1 cellular context compared by ENCODE assay signal in the genomic region with DNA sequence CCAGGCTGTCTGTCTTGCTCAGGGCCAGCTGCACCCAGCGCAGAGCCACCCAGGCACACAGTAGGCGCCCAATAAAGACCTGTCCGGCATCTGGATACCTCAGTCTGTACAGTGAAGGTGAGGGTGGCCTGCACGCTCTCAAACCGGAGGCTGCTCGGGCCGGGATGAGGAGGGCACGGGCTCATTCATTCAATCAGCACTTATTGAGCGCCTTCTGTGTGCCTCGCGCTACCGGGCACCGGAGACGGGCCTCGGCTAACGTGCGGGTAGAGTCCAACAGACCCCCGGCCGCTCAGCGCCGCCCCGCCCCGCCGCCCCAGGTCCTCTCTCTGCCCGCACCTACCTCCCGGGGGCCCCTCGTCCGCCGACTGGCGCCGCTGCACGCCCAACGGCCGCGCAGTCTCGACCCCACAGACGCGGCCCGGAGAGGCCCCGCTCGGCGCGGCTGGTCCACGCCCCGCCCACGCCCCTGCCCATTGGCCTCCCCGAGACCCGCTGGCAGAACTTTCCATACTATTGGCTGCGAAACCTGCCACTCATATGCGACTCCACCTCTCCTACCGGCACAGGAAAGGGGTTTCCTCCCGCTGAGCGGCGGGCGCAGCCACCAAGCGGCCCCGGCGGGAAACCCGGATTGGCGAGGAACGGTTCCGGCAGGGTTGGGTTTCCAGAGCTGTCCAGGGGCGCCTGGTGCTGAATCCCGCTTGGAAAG.
TF ChIP-seq lines count a peak whose summit lies in the region.

Gene SLC39A3 (minus strand): TSS at position 416 of the 712 bp plus-strand sequence. CDS start 2,760 bp downstream, outside the sequence.

TF ChIP-seq in A549, 52 proteins besides CTCF, POLR2A, EP300 and RAD21 (continued from another document):
- TF ChIP-seq HMGXB4 (CRISPR knock-in tag; IDR thresholded peaks at IDR 0.05; ENCODE audit: borderline replicate concordance): no peak
- no peak for TF ChIP-seq HOXA7 (CRISPR knock-in tag; IDR thresholded peaks at IDR 0.05)
- no peak for TF ChIP-seq MYC (IDR thresholded peaks at IDR 0.05; ENCODE audit: borderline replicate concordance, low read length)
- no peak for TF ChIP-seq BCL3 (IDR thresholded peaks at IDR 0.05)
- TF ChIP-seq PBX3 (IDR thresholded peaks at IDR 0.05): peak; percentile 96
- peak; percentile 82 for TF ChIP-seq HOXB13 (CRISPR knock-in tag; IDR thresholded peaks at IDR 0.05; ENCODE audit: low read depth)
- TF ChIP-seq RCOR1 (IDR thresholded peaks at IDR 0.05; ENCODE audit: low read depth, low read length): no peak
- TF ChIP-seq CBX2 (IDR thresholded peaks at IDR 0.05; ENCODE audit: borderline replicate concordance, low read depth): no peak
- peak; percentile 16 for TF ChIP-seq ZFP36 (IDR thresholded peaks at IDR 0.05; ENCODE audit: borderline replicate concordance, partially characterized antibody)
- TF ChIP-seq RNF2 (IDR thresholded peaks at IDR 0.05; ENCODE audit: borderline replicate concordance, low read depth): no peak
- no peak for TF ChIP-seq NR3C1 (IDR thresholded peaks at IDR 0.05)
- TF ChIP-seq TP53 (CRISPR knock-in tag; IDR thresholded peaks at IDR 0.05): peak; percentile 57; the same call in 1 of the 2 replicates
- TF ChIP-seq ZSCAN20 (CRISPR knock-in tag; IDR thresholded peaks at IDR 0.05): peak; percentile 81; the same call in 1 of the 2 replicates
- TF ChIP-seq FOSB (CRISPR knock-in tag; IDR thresholded peaks at IDR 0.05): no peak
- TF ChIP-seq MAX (IDR thresholded peaks at IDR 0.05): peak; percentile 58; the same call in 1 of the 2 replicates
- TF ChIP-seq FOXS1 (CRISPR knock-in tag; IDR thresholded peaks at IDR 0.05): peak; percentile 95
- 0 out of 2 replicates have a peak, but pooled peaks have one; percentile 24 for TF ChIP-seq TFCP2L1 (CRISPR knock-in tag; IDR thresholded peaks at IDR 0.05)
- no peak for TF ChIP-seq KDM1A (IDR thresholded peaks at IDR 0.05; ENCODE audit: low read depth)
- no peak for TF ChIP-seq SMC3 (IDR thresholded peaks at IDR 0.05)
- no peak for TF ChIP-seq NFE2L2 (conservative IDR thresholded peaks at IDR 0.05; ENCODE audit: low read length)
- TF ChIP-seq E2F6 (IDR thresholded peaks at IDR 0.05; ENCODE audit: borderline replicate concordance, low read depth): no peak
- TF ChIP-seq CEBPB (IDR thresholded peaks at IDR 0.05): no peak
- no peak; the same call in 1 of the 2 replicates for TF ChIP-seq GATA3 (IDR thresholded peaks at IDR 0.05; ENCODE audit: borderline replicate concordance)
- no peak for TF ChIP-seq FOSL2 (IDR thresholded peaks at IDR 0.05)
- no peak for TF ChIP-seq FOSL2 (CRISPR knock-in tag; IDR thresholded peaks at IDR 0.05)
- TF ChIP-seq MAZ (IDR thresholded peaks at IDR 0.05; ENCODE audit: borderline replicate concordance, low read depth, low read length): 0 out of 2 replicates have a peak, but pooled peaks have one; percentile 43
- TF ChIP-seq, protein P1, sequence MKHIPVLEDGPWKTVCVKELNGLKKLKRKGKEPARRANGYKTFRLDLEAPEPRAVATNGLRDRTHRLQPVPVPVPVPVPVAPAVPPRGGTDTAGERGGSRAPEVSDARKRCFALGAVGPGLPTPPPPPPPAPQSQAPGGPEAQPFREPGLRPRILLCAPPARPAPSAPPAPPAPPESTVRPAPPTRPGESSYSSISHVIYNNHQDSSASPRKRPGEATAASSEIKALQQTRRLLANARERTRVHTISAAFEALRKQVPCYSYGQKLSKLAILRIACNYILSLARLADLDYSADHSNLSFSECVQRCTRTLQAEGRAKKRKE (CRISPR knock-in tag; IDR thresholded peaks at IDR 0.05; ENCODE audit: low read depth): peak; percentile 91
- 0 out of 2 replicates have a peak, but pooled peaks have one; percentile 58 for TF ChIP-seq HEYL (CRISPR knock-in tag; IDR thresholded peaks at IDR 0.05)
- no peak for TF ChIP-seq RFX5 (IDR thresholded peaks at IDR 0.05)
- TF ChIP-seq ZNF302 (CRISPR knock-in tag; IDR thresholded peaks at IDR 0.05): 0 out of 2 replicates have a peak, but pooled peaks have one; percentile 45
- TF ChIP-seq HES2 (IDR thresholded peaks at IDR 0.05): no peak
- TF ChIP-seq JUN (IDR thresholded peaks at IDR 0.05): peak in 1 of 2 experiments; percentile 62; a peak in 3 of 5 replicates
- TF ChIP-seq JUNB (IDR thresholded peaks at IDR 0.05): no peak
- no peak for TF ChIP-seq BHLHE40 (IDR thresholded peaks at IDR 0.05; ENCODE audit: low read depth, low read length)
- TF ChIP-seq CHD2 (IDR thresholded peaks at IDR 0.05; ENCODE audit: low read length, partially characterized antibody): no peak
- TF ChIP-seq CHD4 (IDR thresholded peaks at IDR 0.05; ENCODE audit: borderline replicate concordance): no peak
